2 cellular contexts compared by ENCODE assay signal in genomic region chr14:97164014-97164413, GRCh38.
TF ChIP-seq lines count a peak whose summit lies in the region.

No MANE protein-coding gene starts in this region.

TF ChIP-seq in A549, 52 proteins besides CTCF, POLR2A, EP300 and RAD21 (continued from another document):
- TF ChIP-seq BHLHE40 (IDR thresholded peaks at IDR 0.05; ENCODE audit: low read depth, low read length) (no peak), ZSCAN20 (CRISPR knock-in tag; IDR thresholded peaks at IDR 0.05) (no peak), HDAC2 (IDR thresholded peaks at IDR 0.05) (no peak), ZFP36 (IDR thresholded peaks at IDR 0.05; ENCODE audit: borderline replicate concordance, partially characterized antibody) (no peak), CHD2 (IDR thresholded peaks at IDR 0.05; ENCODE audit: low read length, partially characterized antibody) (no peak), MAFK (IDR thresholded peaks at IDR 0.05; ENCODE audit: partially characterized antibody) (no peak), TFCP2L1 (CRISPR knock-in tag; IDR thresholded peaks at IDR 0.05) (no peak), CBX2 (IDR thresholded peaks at IDR 0.05; ENCODE audit: borderline replicate concordance, low read depth) (no peak), MAX (IDR thresholded peaks at IDR 0.05) (no peak), CHD4 (IDR thresholded peaks at IDR 0.05; ENCODE audit: borderline replicate concordance) (no peak)

TF ChIP-seq in HCT116, 20 proteins besides CTCF, POLR2A, EP300 and RAD21 (continued from another document):
- TF ChIP-seq EZH2phosphoT487 (IDR thresholded peaks at IDR 0.05; ENCODE audit: borderline replicate concordance) (no peak), SP1 (IDR thresholded peaks at IDR 0.05; ENCODE audit: low read depth) (no peak), EZH2 (IDR thresholded peaks at IDR 0.05) (no peak), MAX (IDR thresholded peaks at IDR 0.05) (no peak), POLR2AphosphoS5 (IDR thresholded peaks at IDR 0.05; ENCODE audit: low read depth, low read length) (no peak), REST (IDR thresholded peaks at IDR 0.05; ENCODE audit: low read depth) (no peak), CEBPB (IDR thresholded peaks at IDR 0.05; ENCODE audit: low read depth) (no peak)
TF ChIP-seq in HCT116: peak in this region for 0.
